Comparison of ENCODE assay signal across 10 cellular contexts in the genomic region with DNA sequence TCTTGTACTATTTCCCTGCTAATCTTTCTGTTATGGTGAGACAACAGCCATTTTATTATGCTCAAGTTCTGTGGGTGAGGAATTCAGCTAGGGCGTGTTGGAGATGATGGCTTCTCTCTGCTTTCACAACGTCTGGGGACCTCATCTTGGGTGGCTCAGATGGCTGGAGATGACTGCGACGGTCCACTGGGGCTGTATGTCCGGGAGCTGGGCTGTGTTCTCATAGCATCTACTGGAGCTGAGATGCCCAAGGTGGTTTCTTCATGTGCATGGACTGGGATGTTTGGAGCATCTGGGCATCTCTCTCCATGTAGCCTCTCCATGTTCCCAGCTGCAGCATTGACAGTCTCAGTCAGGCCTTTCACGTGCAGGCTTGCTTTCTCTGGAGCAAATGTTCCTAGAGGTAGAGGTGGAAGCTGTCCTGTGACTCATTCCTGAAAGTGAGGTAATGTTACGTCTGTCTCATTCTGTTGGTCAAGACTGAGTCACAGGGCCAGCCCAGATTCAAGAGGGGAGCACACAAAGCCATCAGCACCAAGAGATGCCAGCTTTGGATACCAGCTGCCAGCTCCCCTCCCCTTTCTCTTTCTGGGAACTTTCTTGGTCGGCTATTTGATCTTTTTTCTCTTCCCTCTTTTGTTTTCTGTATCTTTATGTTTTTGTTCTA.
DNase-seq lines count a peak whose midpoint lies in the region; ATAC-seq and TF ChIP-seq lines count a peak whose summit lies in the region.
"Had no signal": no experiment of that assay in that cellular context is flagged by ENCODE, and none has a peak within 500 bp of the region (broad histone marks: within the 10 kb centered on the region; RNA-seq: fewer than 3 reads in every experiment).

No MANE protein-coding gene starts in this region.

- peaks cover 5% of the 10 kb centered on the region for H3K4me1 ChIP-seq in colonic mucosa

- intact Hi-C loops in colonic mucosa (cut with DNase I): no loop called here

- H3K9ac ChIP-seq in colonic mucosa (ENCODE audit: low read depth in 2 of 2, low read length in 2 of 2): no peak overlapping the region

- no peaks in the 10 kb centered on the region for H3K27me3 ChIP-seq in colonic mucosa

- H3K9me3 ChIP-seq in colonic mucosa: no peaks in the 10 kb centered on the region

- DNase-seq in GM04503 (ENCODE audit: low read depth) (peak; percentile 28), MV-4-11 (lab: John Stamatoyannopoulos, UW) (peak; percentile 33), colonic mucosa (peak; percentile 60), omental fat pad (ENCODE audit: low spot score) (no peak), medulla oblongata (ENCODE audit: extremely low spot score) (no peak), amniotic stem cell (lab: John Stamatoyannopoulos, UW) (no peak)
- DNase-seq in stimulated activated CD4-positive, alpha-beta T cell treated with anti-CD3 and anti-CD28 coated beads, Interleukin-4, amount 100 ng/mL, for 1 hour: no peak
- DNase-seq: effector CD4-positive, alpha-beta T cell; T-cell had no signal

- peak; percentile 82 for ATAC-seq in omental fat pad (ENCODE audit: low FRiP score)
- ATAC-seq in GM18909 (IDR thresholded peaks at IDR 0.05; ENCODE audit: poor library complexity, unreplicated experiment): no peak
- ATAC-seq: T-cell had no signal

- no peak overlapping the region for H3K4me3 ChIP-seq in colonic mucosa

- TF ChIP-seq CTCF in colonic mucosa (IDR thresholded peaks at IDR 0.05) (no peak), omental fat pad (IDR thresholded peaks at IDR 0.05) (no peak)

- peak overlapping the region; percentile 76 for H3K27ac ChIP-seq in colonic mucosa

- no peaks in the 10 kb centered on the region for H3K36me3 ChIP-seq in colonic mucosa

Comparison
In these comparisons a context has a peak if more than half of its experiments do, and no peak if none do; other contexts are left out.
1. DNase-seq: peak in GM04503 (single experiment), MV-4-11 (single experiment) and colonic mucosa (single experiment); none in omental fat pad (single experiment), medulla oblongata (single experiment), stimulated activated CD4-positive, alpha-beta T cell treated with anti-CD3 and anti-CD28 coated beads, Interleukin-4, amount 100 ng/mL, for 1 hour (single experiment) and amniotic stem cell (single experiment).